29 cellular contexts compared by ENCODE assay signal in genomic region chr2:239133945-239134570, GRCh38.
"Had no signal": no experiment of that assay in that cellular context is flagged by ENCODE, and none has a peak within 500 bp of the region (broad histone marks: within the 10 kb centered on the region; RNA-seq: fewer than 3 reads in every experiment).

No MANE protein-coding gene starts in this region.

- H3K27ac Mint-ChIP-seq: natural killer cell treated with Interleukin-12 subunit alpha and Interleukin-12 subunit beta and Interleukin-15 and Interleukin-18, amount 100 ng/mL, for 72 hours; nephron progenitor cell; stimulated activated memory B cell treated with anti-CD40 and anti-IgM and Interleukin-4, amounts not matched to agents 10 μg/mL and 1 μg/mL and 100 μg/mL, for 72 hours; stimulated activated naive CD8-positive, alpha-beta T cell treated with anti-CD3 and anti-CD28 coated beads, Interleukin-15, Interleukin-2, amounts not matched to agents 100 ng/mL and 50 ng/mL, for 24 hours; type B pancreatic cell had no signal

- H3K9me3 ChIP-seq: neutrophil, pancreas, prostate gland, right atrium auricular region, stomach, testis, tibial artery, transverse colon, upper lobe of right lung, uterus had no signal

- H3K4me2 ChIP-seq: smooth muscle cell had no signal

- H3K27me3 Mint-ChIP-seq: naive B cell; naive thymus-derived CD8-positive, alpha-beta T cell; natural killer cell treated with Interleukin-12 subunit alpha and Interleukin-12 subunit beta and Interleukin-15 and Interleukin-18, amount 100 ng/mL, for 72 hours; stimulated activated memory B cell treated with anti-CD40 and anti-IgM and Interleukin-4, amounts not matched to agents 10 μg/mL and 1 μg/mL and 100 μg/mL, for 72 hours; stimulated activated naive CD8-positive, alpha-beta T cell treated with anti-CD3 and anti-CD28 coated beads, Interleukin-15, Interleukin-2, amounts not matched to agents 100 ng/mL and 50 ng/mL, for 24 hours; type B pancreatic cell had no signal

- H3K9me3 Mint-ChIP-seq: natural killer cell treated with Interleukin-12 subunit alpha and Interleukin-12 subunit beta and Interleukin-15 and Interleukin-18, amount 100 ng/mL, for 72 hours; nephron progenitor cell; stimulated activated naive CD8-positive, alpha-beta T cell treated with anti-CD3 and anti-CD28 coated beads, Interleukin-15, Interleukin-2, amounts not matched to agents 100 ng/mL and 50 ng/mL, for 24 hours; type B pancreatic cell had no signal

- DNase-seq: naive B cell; naive thymus-derived CD8-positive, alpha-beta T cell; nephron progenitor cell; retina; spleen; stimulated activated CD4-positive, alpha-beta T cell treated with anti-CD3 and anti-CD28 coated beads, Interleukin-12 subunit alpha, Interleukin-12 subunit beta, amount 100 ng/mL, for 4 hours; stimulated activated CD4-positive, alpha-beta T cell treated with anti-CD3 and anti-CD28 coated beads, Interleukin-1b, Interleukin-23, amount 100 ng/mL, for 48 hours; stimulated activated CD4-positive, alpha-beta T cell treated with anti-CD3 and anti-CD28 coated beads, Interleukin-4, amount 100 ng/mL, for 1 hour; stimulated activated CD4-positive, alpha-beta T cell treated with anti-CD3 and anti-CD28 coated beads, Interleukin-4, amount 100 ng/mL, for 4 hours; stimulated activated CD8-positive, alpha-beta memory T cell treated with anti-CD3 and anti-CD28 coated beads, Interleukin-4, amount 100 ng/mL, for 48 hours; stimulated activated naive CD4-positive, alpha-beta T cell treated with Interleukin-2 at 50 U/mL for 16 hours; stomach; testis; tibial artery; transverse colon; upper lobe of right lung; uterus had no signal

- H3K27me3 ChIP-seq: neutrophil, pancreas, right atrium auricular region, spleen, stomach, testis, tibial artery, transverse colon, upper lobe of right lung, uterus had no signal

- H3K4me3 ChIP-seq: pancreas, prostate gland, right atrium auricular region, skin epidermis, smooth muscle cell, spleen, stomach, testis, tibial artery, transverse colon, upper lobe of right lung, uterus had no signal

- H3K27ac ChIP-seq: neutrophil, pancreas, prostate gland, right atrium auricular region, skin epidermis, spleen, stomach, testis, tibial artery, transverse colon, upper lobe of right lung, uterus had no signal

- ATAC-seq: naive thymus-derived CD8-positive, alpha-beta T cell; natural killer cell treated with Interleukin-12 subunit alpha and Interleukin-12 subunit beta and Interleukin-15 and Interleukin-18, amount 100 ng/mL, for 72 hours; pancreas; sciatic nerve; stimulated activated memory B cell treated with anti-CD40 and anti-IgM and Interleukin-4, amounts not matched to agents 10 μg/mL and 1 μg/mL and 100 μg/mL, for 72 hours; upper lobe of right lung had no signal

- H3K36me3 ChIP-seq: uterus had no signal

- H3K4me1 ChIP-seq: pancreas, prostate gland, tibial artery, transverse colon, upper lobe of right lung, uterus had no signal

- H3K4me3 Mint-ChIP-seq: naive thymus-derived CD8-positive, alpha-beta T cell; natural killer cell treated with Interleukin-12 subunit alpha and Interleukin-12 subunit beta and Interleukin-15 and Interleukin-18, amount 100 ng/mL, for 72 hours; nephron progenitor cell; neural crest cell; stimulated activated memory B cell treated with anti-CD40 and anti-IgM and Interleukin-4, amounts not matched to agents 10 μg/mL and 1 μg/mL and 100 μg/mL, for 72 hours; stimulated activated naive CD8-positive, alpha-beta T cell treated with anti-CD3 and anti-CD28 coated beads, Interleukin-15, Interleukin-2, amounts not matched to agents 100 ng/mL and 50 ng/mL, for 24 hours; type B pancreatic cell had no signal

- H3K4me1 Mint-ChIP-seq: naive B cell; nephron progenitor cell; neural crest cell; stimulated activated memory B cell treated with anti-CD40 and anti-IgM and Interleukin-4, amounts not matched to agents 10 μg/mL and 1 μg/mL and 100 μg/mL, for 72 hours had no signal
